8 cellular contexts compared by ENCODE assay signal in the genomic region with DNA sequence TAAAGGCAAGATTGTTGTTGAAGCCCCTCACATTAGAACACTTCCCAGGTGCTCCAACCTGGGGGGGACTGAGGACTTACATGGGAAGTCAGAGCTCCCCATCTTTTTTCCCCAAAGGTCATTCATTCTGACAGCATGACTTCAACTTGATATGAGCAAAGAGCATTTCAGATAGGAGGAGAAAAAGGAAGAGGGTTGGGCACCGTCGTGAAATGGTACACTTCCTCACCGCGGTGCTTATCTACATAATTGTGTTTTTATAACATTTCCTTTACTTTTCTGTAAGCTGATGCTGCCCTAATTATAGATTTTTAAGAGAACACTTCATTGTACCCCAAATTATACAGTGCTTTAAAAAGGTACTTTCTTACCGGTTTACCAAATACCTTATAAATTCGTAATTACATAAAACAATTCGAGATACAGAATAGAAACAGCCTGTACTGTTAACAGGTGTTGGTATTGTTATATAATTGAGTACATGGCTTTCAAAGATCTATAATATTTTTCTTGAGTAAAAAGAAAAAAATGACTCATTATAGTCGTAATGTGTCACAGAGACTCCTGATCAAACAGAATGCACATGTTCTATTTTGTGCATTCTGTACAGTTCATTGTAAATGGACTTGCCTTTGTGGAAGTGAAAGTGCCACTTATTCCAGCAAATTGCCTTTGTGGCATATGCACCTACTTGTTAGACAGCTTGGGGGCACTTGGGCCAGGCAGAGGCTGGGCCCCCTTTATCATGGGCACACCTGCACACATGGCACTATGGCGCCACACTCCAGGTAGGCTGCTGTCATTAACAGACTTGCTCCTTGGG.
DNase-seq lines count a peak whose midpoint lies in the region; ATAC-seq, FAIRE-seq and TF ChIP-seq lines count a peak whose summit lies in the region.
"Had no signal": no experiment of that assay in that cellular context is flagged by ENCODE, and none has a peak within 500 bp of the region (broad histone marks: within the 10 kb centered on the region; RNA-seq: fewer than 3 reads in every experiment).

No MANE protein-coding gene starts in this region.

- H3K27me3 ChIP-seq in endothelial cell of umbilical vein (ENCODE audit: control insufficient read depth in 2 of 2, insufficient read depth in 2 of 2, low read length in 2 of 2), result no peaks in the 10 kb centered on the region
- H3K27me3 ChIP-seq: transverse colon had no signal

- no peak overlapping the region for H3K27ac ChIP-seq in endothelial cell of umbilical vein (ENCODE audit: insufficient read depth, low read depth, low read length)
- H3K27ac ChIP-seq: transverse colon had no signal

- POLR2A ChIA-PET in endothelial cell of umbilical vein (lab: Charles Lee), result no interaction called here

- H4K20me1 ChIP-seq in endothelial cell of umbilical vein (replicated peaks; ENCODE audit: control insufficient read depth, extremely low read depth, insufficient read depth, low read length), result no peaks in the 10 kb centered on the region

- FAIRE-seq in endothelial cell of umbilical vein (lab: Jason Lieb, UNC), result peak; percentile 59

- TF ChIP-seq CTCF in endothelial cell of umbilical vein (IDR thresholded peaks at IDR 0.05; ENCODE audit: extremely low read depth in 1 of 2, insufficient read depth in 1 of 2, low read depth in 1 of 2, low read length in 2 of 2), result no peak

- CTCF ChIA-PET in endothelial cell of umbilical vein (lab: Charles Lee), result interaction anchor here (0.6 kb wide), 1 partner anchor 8 kb away, joined by 4 read pairs; no protein-coding TSS in a partner anchor

- peaks cover 9% of the 10 kb centered on the region for H3K4me1 ChIP-seq in endothelial cell of umbilical vein (ENCODE audit: control insufficient read depth, extremely low read depth, insufficient read depth, low read length)
- H3K4me1 ChIP-seq: transverse colon had no signal

- BruUV-seq in endothelial cell of umbilical vein (replicated peaks; lab: Mats Ljungman, UMichigan), result no TSS peak

- no peak overlapping the region for H2AFZ ChIP-seq in endothelial cell of umbilical vein (ENCODE audit: low read depth, low read length)

- dilution Hi-C loops in endothelial cell of umbilical vein (cut with MboI; ENCODE audit: extremely low pct_ligation_motif_present, low sequenced_read_pairs), result no loop called here

- H3K9ac ChIP-seq in endothelial cell of umbilical vein (replicated peaks; ENCODE audit: extremely low read depth, insufficient read depth, low read length), result no peak overlapping the region

- H3K9me3 ChIP-seq in endothelial cell of umbilical vein (replicated peaks; ENCODE audit: control insufficient read depth, insufficient read depth, low read length), result no peaks in the 10 kb centered on the region
- H3K9me3 ChIP-seq: transverse colon had no signal

- H3K79me2 ChIP-seq in endothelial cell of umbilical vein (ENCODE audit: control insufficient read depth, insufficient read depth, low read length), result no peaks in the 10 kb centered on the region

- no peak for TF ChIP-seq POLR2A in endothelial cell of umbilical vein (IDR thresholded peaks at IDR 0.05; ENCODE audit: low read depth, low read length)

- H3K4me3 ChIP-seq in endothelial cell of umbilical vein (replicated peaks in 1 of 3; ENCODE audit: insufficient read depth in 1 of 3, low read depth in 1 of 3, low read length in 3 of 3), result no peak overlapping the region
- H3K4me3 ChIP-seq: transverse colon had no signal

- ATAC-seq in GM18868 (IDR thresholded peaks at IDR 0.05; ENCODE audit: unreplicated experiment) (peak; percentile 80), HG02885 (IDR thresholded peaks at IDR 0.05; ENCODE audit: poor library complexity, unreplicated experiment) (peak; percentile 39)

- H3K36me3 ChIP-seq in endothelial cell of umbilical vein (ENCODE audit: control insufficient read depth in 2 of 2, extremely low read depth in 1 of 2, insufficient read depth in 2 of 2, low read length in 2 of 2), result no peaks in the 10 kb centered on the region
- H3K36me3 ChIP-seq: transverse colon had no signal

- peak; percentile 98 for DNase-seq in NCI-H748 treated with DMSO at 0.1 percent for 48 hours (lab: John Stamatoyannopoulos, UW)
- peak; percentile 44 for DNase-seq in endothelial cell of umbilical vein (ENCODE audit: low read depth, low spot score)
- no peak for DNase-seq in NCI-H1694 treated with DMSO at 0.1 percent for 48 hours (lab: John Stamatoyannopoulos, UW)
- DNase-seq in NCI-H2196 (lab: John Stamatoyannopoulos, UW; ENCODE audit: unreplicated experiment), result no peak
- DNase-seq in NK-92 (lab: John Stamatoyannopoulos, UW; ENCODE audit: unreplicated experiment), result no peak
- DNase-seq: transverse colon had no signal

- intact Hi-C loops in endothelial cell of umbilical vein (cut with micrococcal nuclease), result no loop called here

- H3K9me1 ChIP-seq in endothelial cell of umbilical vein (replicated peaks; ENCODE audit: control insufficient read depth, extremely low read depth, insufficient read depth, low read length), result no peaks in the 10 kb centered on the region

- peak overlapping the region; percentile 45 for H3K4me2 ChIP-seq in endothelial cell of umbilical vein (ENCODE audit: insufficient read depth, low read length)

TF ChIP-seq in endothelial cell of umbilical vein, 7 proteins besides CTCF, POLR2A, EP300 and RAD21:
- TF ChIP-seq EZH2 (IDR thresholded peaks at IDR 0.05; ENCODE audit: borderline replicate concordance, low read depth, low read length, severe bottlenecking), result no peak
- peak; percentile 27 for TF ChIP-seq GATA2 (IDR thresholded peaks at IDR 0.05; ENCODE audit: insufficient read depth, insufficient read length, low read depth, low read length)

Comparison
In these comparisons a context has a peak if more than half of its experiments do, and no peak if none do; other contexts are left out.
1. DNase-seq: peak in NCI-H748 treated with DMSO at 0.1 percent for 48 hours (single experiment) and endothelial cell of umbilical vein (single experiment); none in NCI-H1694 treated with DMSO at 0.1 percent for 48 hours (single experiment), NCI-H2196 (single experiment) and NK-92 (single experiment).